ENCODE assay signal across 8 cellular contexts in genomic region chr20:47181056-47181862, GRCh38.
DNase-seq lines count a peak whose midpoint lies in the region; ATAC-seq, FAIRE-seq and TF ChIP-seq lines count a peak whose summit lies in the region.

No MANE protein-coding gene starts in this region.

- H3K4me1 ChIP-seq in colonic mucosa = no peaks in the 10 kb centered on the region

- no peak for ATAC-seq in sciatic nerve

- H3K27me3 ChIP-seq in colonic mucosa = no peaks in the 10 kb centered on the region

- peak; percentile 79 for FAIRE-seq in GM12892 (lab: Jason Lieb, UNC)

- H3K9ac ChIP-seq in colonic mucosa (ENCODE audit: low read depth in 2 of 2, low read length in 2 of 2) = no peak overlapping the region

- intact Hi-C loops in colonic mucosa (cut with DNase I) (no loop called here), sciatic nerve (cut with DNase I) (no loop called here)

- DNase-seq in A172 (ENCODE audit: low spot score) (peak; percentile 93), GM12892 (ENCODE audit: insufficient read length) (peak; percentile 42), NOMO-1 treated with DMSO at 0.1 percent for 48 hours (lab: John Stamatoyannopoulos, UW; ENCODE audit: unreplicated experiment) (peak; percentile 66), colonic mucosa (peak; percentile 41), pulmonary artery endothelial cell (ENCODE audit: low read depth, low spot score) (peak; percentile 52), sciatic nerve (ENCODE audit: low spot score) (no peak), activated gamma-delta T cell (lab: John Stamatoyannopoulos, UW) (no peak)
- no peak for DNase-seq in activated CD8-positive, alpha-beta memory T cell treated with anti-CD3 and anti-CD28 coated beads for 24 hours

- no peak for TF ChIP-seq CTCF in colonic mucosa (IDR thresholded peaks at IDR 0.05)

- H3K36me3 ChIP-seq in colonic mucosa = no peaks in the 10 kb centered on the region

- no peak overlapping the region for H3K27ac ChIP-seq in colonic mucosa

- no peaks in the 10 kb centered on the region for H3K9me3 ChIP-seq in colonic mucosa

- no peak overlapping the region for H3K4me3 ChIP-seq in colonic mucosa

- no peak for TF ChIP-seq POLR2A in GM12892 (IDR thresholded peaks at IDR 0.05; ENCODE audit: low read depth, low read length)

Comparison
In these comparisons a context has a peak if more than half of its experiments do, and no peak if none do; other contexts are left out.
1. DNase-seq: peak in A172 (single experiment), GM12892 (single experiment), NOMO-1 treated with DMSO at 0.1 percent for 48 hours (single experiment), colonic mucosa (single experiment) and pulmonary artery endothelial cell (single experiment); none in sciatic nerve (single experiment), activated gamma-delta T cell (single experiment) and activated CD8-positive, alpha-beta memory T cell treated with anti-CD3 and anti-CD28 coated beads for 24 hours (single experiment).